ENCODE assay signal across 27 cellular contexts in the genomic region with DNA sequence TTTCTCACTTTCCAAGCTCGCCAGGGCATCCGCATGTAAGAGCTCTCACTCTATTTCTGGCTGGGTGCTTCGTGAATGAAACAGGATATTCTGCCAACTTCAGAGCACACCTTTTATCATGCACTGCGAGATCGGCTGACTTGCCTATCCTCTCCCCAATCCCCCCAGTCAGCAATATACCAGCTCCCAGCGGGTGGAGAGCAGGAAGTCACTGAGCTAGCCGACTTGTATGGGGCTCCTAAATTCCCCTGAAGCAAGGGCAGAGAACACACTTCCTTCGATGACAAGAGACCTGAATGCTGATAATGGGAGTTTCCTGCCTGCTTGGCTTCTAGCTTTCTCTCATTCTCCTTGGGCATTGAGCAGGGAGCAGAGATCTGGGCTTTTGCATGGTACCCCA.
"Had no signal": no experiment of that assay in that cellular context is flagged by ENCODE, and none has a peak within 500 bp of the region (broad histone marks: within the 10 kb centered on the region; RNA-seq: fewer than 3 reads in every experiment).

No MANE protein-coding gene starts in this region.

- H3K4me3 Mint-ChIP-seq: dendritic cell treated with granulocyte-macrophage colony-stimulating factor and Interleukin-4, amounts not matched to agents 40 ng/mL and 50 ng/mL, for 4 days; naive thymus-derived CD4-positive, alpha-beta T cell; nephron; neural progenitor cell; stimulated activated memory B cell treated with anti-CD40 and anti-IgM and Interleukin-4, amounts not matched to agents 10 μg/mL and 1 μg/mL and 100 μg/mL, for 72 hours; type B pancreatic cell had no signal

- H3K4me3 ChIP-seq: colonic mucosa, esophagus squamous epithelium, heart right ventricle, left lung, neural progenitor cell, psoas muscle, sigmoid colon, testis, tibial artery had no signal

- H3K27me3 Mint-ChIP-seq: stimulated activated memory B cell treated with anti-CD40 and anti-IgM and Interleukin-4, amounts not matched to agents 10 μg/mL and 1 μg/mL and 100 μg/mL, for 72 hours had no signal

- H3K27me3 ChIP-seq: colonic mucosa, esophagus squamous epithelium, left lung, neural progenitor cell, sigmoid colon, testis, tibial artery had no signal

- H3K9ac ChIP-seq: neural progenitor cell, parathyroid adenoma had no signal

- H2AFZ ChIP-seq: neural progenitor cell, parathyroid adenoma had no signal

- H3K4me1 Mint-ChIP-seq: neural progenitor cell had no signal

- H3K27ac Mint-ChIP-seq: dendritic cell treated with granulocyte-macrophage colony-stimulating factor and Interleukin-4, amounts not matched to agents 40 ng/mL and 50 ng/mL, for 4 days; nephron; neural progenitor cell; stimulated activated memory B cell treated with anti-CD40 and anti-IgM and Interleukin-4, amounts not matched to agents 10 μg/mL and 1 μg/mL and 100 μg/mL, for 72 hours; type B pancreatic cell had no signal

- FAIRE-seq: kidney had no signal

- H3K27ac ChIP-seq: colonic mucosa, esophagus squamous epithelium, heart right ventricle, left lung, neural progenitor cell, parathyroid adenoma, psoas muscle, sigmoid colon, testis, tibial artery had no signal

- H3K4me2 ChIP-seq: neural progenitor cell had no signal

- H3K4me1 ChIP-seq: colonic mucosa, esophagus squamous epithelium, left lung, neural progenitor cell, psoas muscle, sigmoid colon, testis, tibial artery had no signal

- H3K36me3 Mint-ChIP-seq: naive thymus-derived CD4-positive, alpha-beta T cell; neural progenitor cell; stimulated activated memory B cell treated with anti-CD40 and anti-IgM and Interleukin-4, amounts not matched to agents 10 μg/mL and 1 μg/mL and 100 μg/mL, for 72 hours; type B pancreatic cell had no signal

- DNase-seq: colonic mucosa; effector CD8-positive, alpha-beta T cell; erythroblast; esophagus squamous epithelium; foreskin melanocyte; glutamatergic neuron; heart right ventricle; hippocampal formation; kidney; left lung; mesenchymal stem cell; midbrain; naive thymus-derived CD4-positive, alpha-beta T cell; psoas muscle; right cardiac atrium; sigmoid colon; stimulated activated CD4-positive, alpha-beta T cell treated with anti-CD3 and anti-CD28 coated beads, Interleukin-4, amount 100 ng/mL, for 4 hours; stimulated activated naive CD8-positive, alpha-beta T cell treated with anti-CD3 and anti-CD28 coated beads, Interleukin-15, Interleukin-2, amounts not matched to agents 100 U/mL and 50 U/mL, for 24 hours; substantia nigra; testis; tibial artery had no signal

- ATAC-seq: heart right ventricle; left lung; naive thymus-derived CD4-positive, alpha-beta T cell; psoas muscle; right cardiac atrium; stimulated activated memory B cell treated with anti-CD40 and anti-IgM and Interleukin-4, amounts not matched to agents 10 μg/mL and 1 μg/mL and 100 μg/mL, for 72 hours; stimulated activated naive CD8-positive, alpha-beta T cell treated with anti-CD3 and anti-CD28 coated beads, Interleukin-15, Interleukin-2, amounts not matched to agents 100 U/mL and 50 U/mL, for 24 hours had no signal

- H3K79me2 ChIP-seq: parathyroid adenoma had no signal

- H3K36me3 ChIP-seq: colonic mucosa, esophagus squamous epithelium, heart right ventricle, left lung, neural progenitor cell, sigmoid colon, tibial artery had no signal

- H3K9me3 Mint-ChIP-seq: dendritic cell treated with granulocyte-macrophage colony-stimulating factor and Interleukin-4, amounts not matched to agents 40 ng/mL and 50 ng/mL, for 4 days; naive thymus-derived CD4-positive, alpha-beta T cell; stimulated activated memory B cell treated with anti-CD40 and anti-IgM and Interleukin-4, amounts not matched to agents 10 μg/mL and 1 μg/mL and 100 μg/mL, for 72 hours had no signal

- H3K9me3 ChIP-seq: colonic mucosa, esophagus squamous epithelium, heart right ventricle, left lung, psoas muscle, sigmoid colon, testis, tibial artery had no signal
